ENCODE assay signal across 1 cellular context in genomic region chr10:110642204-110642979, GRCh38.
TF ChIP-seq lines count a peak whose summit lies in the region.

No MANE protein-coding gene starts in this region.

TF ChIP-seq in WTC11, 78 proteins besides CTCF, POLR2A, EP300 and RAD21 (continued from another document):
- TF ChIP-seq ARID4B (CRISPR knock-in tag; IDR thresholded peaks at IDR 0.05; ENCODE audit: borderline replicate concordance) = no peak
- TF ChIP-seq ZNF671 (CRISPR knock-in tag; IDR thresholded peaks at IDR 0.05) = no peak
- TF ChIP-seq ERG (CRISPR knock-in tag; IDR thresholded peaks at IDR 0.05) = no peak
- TF ChIP-seq, protein P1, sequence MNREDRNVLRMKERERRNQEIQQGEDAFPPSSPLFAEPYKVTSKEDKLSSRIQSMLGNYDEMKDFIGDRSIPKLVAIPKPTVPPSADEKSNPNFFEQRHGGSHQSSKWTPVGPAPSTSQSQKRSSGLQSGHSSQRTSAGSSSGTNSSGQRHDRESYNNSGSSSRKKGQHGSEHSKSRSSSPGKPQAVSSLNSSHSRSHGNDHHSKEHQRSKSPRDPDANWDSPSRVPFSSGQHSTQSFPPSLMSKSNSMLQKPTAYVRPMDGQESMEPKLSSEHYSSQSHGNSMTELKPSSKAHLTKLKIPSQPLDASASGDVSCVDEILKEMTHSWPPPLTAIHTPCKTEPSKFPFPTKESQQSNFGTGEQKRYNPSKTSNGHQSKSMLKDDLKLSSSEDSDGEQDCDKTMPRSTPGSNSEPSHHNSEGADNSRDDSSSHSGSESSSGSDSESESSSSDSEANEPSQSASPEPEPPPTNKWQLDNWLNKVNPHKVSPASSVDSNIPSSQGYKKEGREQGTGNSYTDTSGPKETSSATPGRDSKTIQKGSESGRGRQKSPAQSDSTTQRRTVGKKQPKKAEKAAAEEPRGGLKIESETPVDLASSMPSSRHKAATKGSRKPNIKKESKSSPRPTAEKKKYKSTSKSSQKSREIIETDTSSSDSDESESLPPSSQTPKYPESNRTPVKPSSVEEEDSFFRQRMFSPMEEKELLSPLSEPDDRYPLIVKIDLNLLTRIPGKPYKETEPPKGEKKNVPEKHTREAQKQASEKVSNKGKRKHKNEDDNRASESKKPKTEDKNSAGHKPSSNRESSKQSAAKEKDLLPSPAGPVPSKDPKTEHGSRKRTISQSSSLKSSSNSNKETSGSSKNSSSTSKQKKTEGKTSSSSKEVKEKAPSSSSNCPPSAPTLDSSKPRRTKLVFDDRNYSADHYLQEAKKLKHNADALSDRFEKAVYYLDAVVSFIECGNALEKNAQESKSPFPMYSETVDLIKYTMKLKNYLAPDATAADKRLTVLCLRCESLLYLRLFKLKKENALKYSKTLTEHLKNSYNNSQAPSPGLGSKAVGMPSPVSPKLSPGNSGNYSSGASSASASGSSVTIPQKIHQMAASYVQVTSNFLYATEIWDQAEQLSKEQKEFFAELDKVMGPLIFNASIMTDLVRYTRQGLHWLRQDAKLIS (CRISPR knock-in tag; IDR thresholded peaks at IDR 0.05; ENCODE audit: borderline replicate concordance) = no peak
- TF ChIP-seq FOXJ3 (CRISPR knock-in tag; IDR thresholded peaks at IDR 0.05; ENCODE audit: borderline replicate concordance) = no peak
- TF ChIP-seq NFATC4 (CRISPR knock-in tag; IDR thresholded peaks at IDR 0.05) = no peak
